25 cellular contexts compared by ENCODE assay signal in genomic region chr10:37704566-37704965, GRCh38.
"Had no signal": no experiment of that assay in that cellular context is flagged by ENCODE, and none has a peak within 500 bp of the region (broad histone marks: within the 10 kb centered on the region; RNA-seq: fewer than 3 reads in every experiment).

No MANE protein-coding gene starts in this region.

- ATAC-seq: activated CD4-positive, alpha-beta T cell treated with anti-CD3 and anti-CD28 coated beads for 36 hours; activated CD8-positive, alpha-beta memory T cell treated with anti-CD3 and anti-CD28 coated beads, Interleukin-2, amount 10 ng/mL, durations not matched to agents 7 days and 5 days; activated CD8-positive, alpha-beta T cell treated with anti-CD3 and anti-CD28 coated beads, Interleukin-2, amount 10 ng/mL, durations not matched to agents 7 days and 5 days; activated naive CD8-positive, alpha-beta T cell treated with anti-CD3 and anti-CD28 coated beads, Interleukin-2, amount 50 U/mL, for 24 hours; left lung; mucosa of descending colon had no signal

- H3K27me3 ChIP-seq: breast epithelium, esophagus muscularis mucosa, heart right ventricle, left lung, tibial nerve, uterus had no signal

- H3K27ac ChIP-seq: breast epithelium, esophagus muscularis mucosa, heart right ventricle, left lung, tibial nerve, uterus had no signal

- DNase-seq: activated CD4-positive, alpha-beta T cell treated with anti-CD3 and anti-CD28 coated beads for 36 hours; activated CD4-positive, CD25-positive, alpha-beta regulatory T cell; activated CD8-positive, alpha-beta memory T cell treated with anti-CD3 and anti-CD28 coated beads, Interleukin-2, amount 10 ng/mL, durations not matched to agents 7 days and 5 days; activated naive CD8-positive, alpha-beta T cell treated with anti-CD3 and anti-CD28 coated beads, Interleukin-2, amount 50 U/mL, for 24 hours; activated T-cell treated with anti-CD3 and anti-CD28 coated beads, Interleukin-2, amount 50 U/mL, for 48 hours; amygdala; central memory CD4-positive, alpha-beta T cell; dermis blood vessel endothelial cell; effector CD4-positive, alpha-beta T cell; foreskin melanocyte; heart right ventricle; mucosa of descending colon; stimulated activated naive CD4-positive, alpha-beta T cell; T-helper 1 cell; uterus had no signal

- H3K4me3 ChIP-seq: breast epithelium, esophagus muscularis mucosa, heart right ventricle, left lung, mucosa of descending colon, smooth muscle cell, tibial nerve, uterus had no signal

- H3K4me1 Mint-ChIP-seq: activated CD4-positive, alpha-beta T cell treated with anti-CD3 and anti-CD28 coated beads for 36 hours; activated CD8-positive, alpha-beta memory T cell treated with anti-CD3 and anti-CD28 coated beads, Interleukin-2, amount 10 ng/mL, durations not matched to agents 7 days and 5 days; activated naive CD4-positive, alpha-beta T cell treated with anti-CD3 and anti-CD28 coated beads, Interleukin-2, amount 50 U/mL, for 24 hours; activated naive CD8-positive, alpha-beta T cell treated with anti-CD3 and anti-CD28 coated beads, Interleukin-2, amount 50 U/mL, for 24 hours; nephron had no signal

- H3K27me3 Mint-ChIP-seq: activated CD4-positive, alpha-beta T cell treated with anti-CD3 and anti-CD28 coated beads for 36 hours; activated CD8-positive, alpha-beta memory T cell treated with anti-CD3 and anti-CD28 coated beads, Interleukin-2, amount 10 ng/mL, durations not matched to agents 7 days and 5 days had no signal

- H3K36me3 ChIP-seq: breast epithelium, esophagus muscularis mucosa, heart right ventricle, left lung, tibial nerve, uterus had no signal

- H3K36me3 Mint-ChIP-seq: activated CD8-positive, alpha-beta memory T cell treated with anti-CD3 and anti-CD28 coated beads, Interleukin-2, amount 10 ng/mL, durations not matched to agents 7 days and 5 days; activated naive CD4-positive, alpha-beta T cell treated with anti-CD3 and anti-CD28 coated beads, Interleukin-2, amount 50 U/mL, for 24 hours had no signal

- H3K4me1 ChIP-seq: breast epithelium, esophagus muscularis mucosa, heart right ventricle, left lung, tibial nerve, uterus had no signal

- H3K4me3 Mint-ChIP-seq: activated CD4-positive, alpha-beta T cell treated with anti-CD3 and anti-CD28 coated beads for 36 hours; activated CD8-positive, alpha-beta memory T cell treated with anti-CD3 and anti-CD28 coated beads, Interleukin-2, amount 10 ng/mL, durations not matched to agents 7 days and 5 days; activated CD8-positive, alpha-beta T cell treated with anti-CD3 and anti-CD28 coated beads, Interleukin-2, amount 10 ng/mL, durations not matched to agents 7 days and 5 days; activated naive CD4-positive, alpha-beta T cell treated with anti-CD3 and anti-CD28 coated beads, Interleukin-2, amount 50 U/mL, for 24 hours; activated naive CD8-positive, alpha-beta T cell treated with anti-CD3 and anti-CD28 coated beads, Interleukin-2, amount 50 U/mL, for 24 hours; nephron; T-helper 2 cell treated with Interferon-gamma antibody and Interleukin-4, amounts not matched to agents 5 μg/mL and 100 μg/mL, for 36 hours had no signal

- H3K4me2 ChIP-seq: smooth muscle cell had no signal

- H3K9me3 ChIP-seq: esophagus muscularis mucosa, uterus had no signal

- H3K27ac Mint-ChIP-seq: activated CD4-positive, alpha-beta T cell treated with anti-CD3 and anti-CD28 coated beads for 36 hours; activated CD8-positive, alpha-beta memory T cell treated with anti-CD3 and anti-CD28 coated beads, Interleukin-2, amount 10 ng/mL, durations not matched to agents 7 days and 5 days; activated CD8-positive, alpha-beta T cell treated with anti-CD3 and anti-CD28 coated beads, Interleukin-2, amount 10 ng/mL, durations not matched to agents 7 days and 5 days; activated naive CD4-positive, alpha-beta T cell treated with anti-CD3 and anti-CD28 coated beads, Interleukin-2, amount 50 U/mL, for 24 hours; activated naive CD8-positive, alpha-beta T cell treated with anti-CD3 and anti-CD28 coated beads, Interleukin-2, amount 50 U/mL, for 24 hours; activated T-helper 2 cell treated with anti-CD3 and anti-CD28 coated beads, Interferon-gamma antibody, Interleukin-2, Interleukin-4, amounts not matched to agents 10 μg/mL and 5 μg/mL and 100 μg/mL, durations not matched to agents 14 hours and 24 hours and 36 hours; nephron; T-helper 2 cell treated with Interferon-gamma antibody and Interleukin-4, amounts not matched to agents 5 μg/mL and 100 μg/mL, for 36 hours had no signal
